Comparison of ENCODE assay signal across 7 cellular contexts in the genomic region with DNA sequence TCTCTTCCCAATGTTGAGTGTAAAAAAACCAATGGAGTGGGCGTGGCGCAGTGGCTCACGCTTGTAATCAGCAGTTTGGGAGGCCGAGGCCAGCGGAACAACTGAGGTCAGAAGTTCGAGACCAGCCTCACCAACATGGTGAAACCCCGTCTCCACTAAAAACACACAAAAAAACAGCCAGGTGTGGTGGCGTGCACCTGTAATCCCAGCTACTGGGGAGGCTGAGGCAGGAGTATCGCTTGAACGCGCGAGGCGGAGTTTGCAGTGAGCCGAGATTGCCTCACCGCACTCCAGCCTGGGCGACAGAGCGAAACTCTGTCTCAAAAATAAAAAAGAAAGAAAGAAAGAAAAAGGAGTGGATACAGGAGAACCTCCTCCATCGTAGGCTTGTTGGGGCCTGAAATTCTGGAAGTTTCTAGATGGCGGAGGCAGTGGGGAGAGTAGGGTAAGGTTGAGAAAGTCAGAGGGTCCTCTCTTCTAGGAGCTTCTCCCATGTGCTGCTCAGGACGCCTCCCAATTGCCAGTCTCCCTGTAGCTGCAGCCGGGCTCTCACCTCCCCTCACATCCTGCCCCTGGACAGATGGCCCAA. TPM values are rescaled to one million over a fixed set of nuclear protein-coding genes. Genes with fewer than 3 reads are reported as not detected.
DNase-seq lines count a peak whose midpoint lies in the region; ATAC-seq lines count a peak whose summit lies in the region.

No MANE protein-coding gene starts in this region.

- peaks cover 34% of the 10 kb centered on the region for H3K4me1 Mint-ChIP-seq in activated T-helper 1 cell treated with anti-CD3 and anti-CD28 coated beads, Interleukin-12 subunit alpha, Interleukin-12 subunit beta, Interleukin-2, Interleukin-4 antibody, amounts not matched to agents 30 ng/mL and 10 ng/mL and 1 ng/mL, durations not matched to agents 14 hours and 24 hours and 36 hours (ENCODE audit: low read depth)
- peaks cover 70% of the 10 kb centered on the region for H3K4me1 Mint-ChIP-seq in stimulated activated naive CD8-positive, alpha-beta T cell treated with anti-CD3 and anti-CD28 coated beads, Interleukin-15, amount 100 ng/mL, for 72 hours

- H3K4me1 ChIP-seq in HUES64 (ENCODE audit: insufficient read depth, low read length) (no peaks in the 10 kb centered on the region), iPS-18a (ENCODE audit: control insufficient read depth, low read depth, low read length) (peaks cover 6% of the 10 kb centered on the region)

- H3K36me3 ChIP-seq in HUES64 (ENCODE audit: insufficient read depth, low read length) (peaks cover 18% of the 10 kb centered on the region), iPS-18a (ENCODE audit: control insufficient read depth, low read depth, low read length) (peaks cover 9% of the 10 kb centered on the region)

- no peak for DNase-seq in activated T-helper 1 cell treated with anti-CD3 and anti-CD28 coated beads, Interleukin-12 subunit alpha, Interleukin-12 subunit beta, Interleukin-2, Interleukin-4 antibody, amounts not matched to agents 30 ng/mL and 10 ng/mL and 1 ng/mL, durations not matched to agents 14 hours and 24 hours and 36 hours (ENCODE audit: low spot score)
- no peak for DNase-seq in stimulated activated naive CD8-positive, alpha-beta T cell treated with anti-CD3 and anti-CD28 coated beads, Interleukin-15, amount 100 ng/mL, for 72 hours
- DNase-seq in Kasumi-1 (lab: John Stamatoyannopoulos, UW) (no peak), NCI-H526 (lab: John Stamatoyannopoulos, UW) (no peak)

- no peaks in the 10 kb centered on the region for H3K9me3 Mint-ChIP-seq in activated T-helper 1 cell treated with anti-CD3 and anti-CD28 coated beads, Interleukin-12 subunit alpha, Interleukin-12 subunit beta, Interleukin-2, Interleukin-4 antibody, amounts not matched to agents 30 ng/mL and 10 ng/mL and 1 ng/mL, durations not matched to agents 14 hours and 24 hours and 36 hours
- no peaks in the 10 kb centered on the region for H3K9me3 Mint-ChIP-seq in stimulated activated naive CD8-positive, alpha-beta T cell treated with anti-CD3 and anti-CD28 coated beads, Interleukin-15, amount 100 ng/mL, for 72 hours

- H3K9me3 ChIP-seq in HUES64 (ENCODE audit: insufficient read depth, low read depth, low read length) (no peaks in the 10 kb centered on the region), iPS-18a (ENCODE audit: control insufficient read depth, low read depth, low read length) (no peaks in the 10 kb centered on the region)

- H3K27ac Mint-ChIP-seq in activated T-helper 1 cell treated with anti-CD3 and anti-CD28 coated beads, Interleukin-12 subunit alpha, Interleukin-12 subunit beta, Interleukin-2, Interleukin-4 antibody, amounts not matched to agents 30 ng/mL and 10 ng/mL and 1 ng/mL, durations not matched to agents 14 hours and 24 hours and 36 hours: peak overlapping the region; percentile 88
- peak overlapping the region; percentile 90 to 98 for H3K27ac Mint-ChIP-seq in stimulated activated naive CD8-positive, alpha-beta T cell treated with anti-CD3 and anti-CD28 coated beads, Interleukin-15, amount 100 ng/mL, for 72 hours

- 87% methylated on average over 21 of the region's 21 CpGs for WGBS in HUES64

- ATAC-seq in stimulated activated naive CD8-positive, alpha-beta T cell treated with anti-CD3 and anti-CD28 coated beads, Interleukin-15, amount 100 ng/mL, for 72 hours: no peak
- no peak for ATAC-seq in GM19395 (IDR thresholded peaks at IDR 0.05; ENCODE audit: unreplicated experiment)

- no peaks in the 10 kb centered on the region for H3K27me3 Mint-ChIP-seq in activated T-helper 1 cell treated with anti-CD3 and anti-CD28 coated beads, Interleukin-12 subunit alpha, Interleukin-12 subunit beta, Interleukin-2, Interleukin-4 antibody, amounts not matched to agents 30 ng/mL and 10 ng/mL and 1 ng/mL, durations not matched to agents 14 hours and 24 hours and 36 hours (ENCODE audit: insufficient read depth)
- no peaks in the 10 kb centered on the region for H3K27me3 Mint-ChIP-seq in stimulated activated naive CD8-positive, alpha-beta T cell treated with anti-CD3 and anti-CD28 coated beads, Interleukin-15, amount 100 ng/mL, for 72 hours

- H3K4me3 ChIP-seq in HUES64 (ENCODE audit: low read length) (peak overlapping the region; percentile 84), iPS-18a (ENCODE audit: low read length) (peak overlapping the region; percentile 47)

- H3K27me3 ChIP-seq in HUES64 (ENCODE audit: insufficient read depth, low read length) (no peaks in the 10 kb centered on the region), iPS-18a (ENCODE audit: control insufficient read depth, insufficient read depth, low read length) (no peaks in the 10 kb centered on the region)

- intact Hi-C loops in activated T-helper 1 cell treated with anti-CD3 and anti-CD28 coated beads, Interleukin-12 subunit alpha, Interleukin-12 subunit beta, Interleukin-2, Interleukin-4 antibody, amounts not matched to agents 30 ng/mL and 10 ng/mL and 1 ng/mL, durations not matched to agents 14 hours and 24 hours and 36 hours (cut with micrococcal nuclease): loop anchor here (1.0 to 2.0 kb wide), 10 partner anchors 9 to 140 kb away; partner anchors contain the start of genes FBRS, PRR14, SRCAP and ZNF689

- H3K27ac ChIP-seq in HUES64 (ENCODE audit: low read depth, low read length) (peak overlapping the region; percentile 91; the same call in 1 of the 2 replicates), iPS-18a (ENCODE audit: low read length) (peak overlapping the region; percentile 88)

- H3K36me3 Mint-ChIP-seq in activated T-helper 1 cell treated with anti-CD3 and anti-CD28 coated beads, Interleukin-12 subunit alpha, Interleukin-12 subunit beta, Interleukin-2, Interleukin-4 antibody, amounts not matched to agents 30 ng/mL and 10 ng/mL and 1 ng/mL, durations not matched to agents 14 hours and 24 hours and 36 hours (ENCODE audit: low read depth): peaks cover 12% of the 10 kb centered on the region

- H3K4me3 Mint-ChIP-seq in activated T-helper 1 cell treated with anti-CD3 and anti-CD28 coated beads, Interleukin-12 subunit alpha, Interleukin-12 subunit beta, Interleukin-2, Interleukin-4 antibody, amounts not matched to agents 30 ng/mL and 10 ng/mL and 1 ng/mL, durations not matched to agents 14 hours and 24 hours and 36 hours: peak overlapping the region; percentile 90
- H3K4me3 Mint-ChIP-seq in stimulated activated naive CD8-positive, alpha-beta T cell treated with anti-CD3 and anti-CD28 coated beads, Interleukin-15, amount 100 ng/mL, for 72 hours: peak overlapping the region; percentile 88 to 92

- peak overlapping the region; percentile 70 for H3K9ac ChIP-seq in HUES64 (ENCODE audit: low read depth, low read length)
- H3K9ac ChIP-seq in iPS-18a (ENCODE audit: low read length): peak overlapping the region; percentile 63

RNA-seq across cellular contexts. Expression of gene ZNF764, which starts 0.7 kb away (rescaled TPM):
- 5.2 TPM for polyA plus RNA-seq in HUES64 (2013, experiment 1 of 2)
- polyA plus RNA-seq in HUES64 (2013, experiment 2 of 2): 6.0 TPM
- 17.9 and 21.2 TPM in 2 replicates for total RNA-seq in activated T-helper 1 cell treated with anti-CD3 and anti-CD28 coated beads, Interleukin-12 subunit alpha, Interleukin-12 subunit beta, Interleukin-2, Interleukin-4 antibody, amounts not matched to agents 30 ng/mL and 10 ng/mL and 1 ng/mL, durations not matched to agents 14 hours and 24 hours and 36 hours

RNA-seq across cellular contexts. Expression of gene ZNF688, which starts 12.6 kb away (rescaled TPM):
- polyA plus RNA-seq in HUES64 (2013, experiment 1 of 2): 3.8 TPM
- 3.7 TPM for polyA plus RNA-seq in HUES64 (2013, experiment 2 of 2)
- 7.4 and 9.4 TPM in 2 replicates for total RNA-seq in activated T-helper 1 cell treated with anti-CD3 and anti-CD28 coated beads, Interleukin-12 subunit alpha, Interleukin-12 subunit beta, Interleukin-2, Interleukin-4 antibody, amounts not matched to agents 30 ng/mL and 10 ng/mL and 1 ng/mL, durations not matched to agents 14 hours and 24 hours and 36 hours

RNA-seq across cellular contexts. Expression of gene ZNF747, which starts 24.2 kb away (rescaled TPM):
- 5.4 TPM for polyA plus RNA-seq in HUES64 (2013, experiment 1 of 2)
- polyA plus RNA-seq in HUES64 (2013, experiment 2 of 2): 5.5 TPM
- total RNA-seq in activated T-helper 1 cell treated with anti-CD3 and anti-CD28 coated beads, Interleukin-12 subunit alpha, Interleukin-12 subunit beta, Interleukin-2, Interleukin-4 antibody, amounts not matched to agents 30 ng/mL and 10 ng/mL and 1 ng/mL, durations not matched to agents 14 hours and 24 hours and 36 hours: 13.8 and 15.8 TPM in 2 replicates

RNA-seq across cellular contexts. Expression of gene ZNF785, which starts 26.6 kb away (rescaled TPM):
- 5.2 TPM for polyA plus RNA-seq in HUES64 (2013, experiment 1 of 2)
- 6.4 TPM for polyA plus RNA-seq in HUES64 (2013, experiment 2 of 2)
- total RNA-seq in activated T-helper 1 cell treated with anti-CD3 and anti-CD28 coated beads, Interleukin-12 subunit alpha, Interleukin-12 subunit beta, Interleukin-2, Interleukin-4 antibody, amounts not matched to agents 30 ng/mL and 10 ng/mL and 1 ng/mL, durations not matched to agents 14 hours and 24 hours and 36 hours: 19.2 and 21.5 TPM in 2 replicates

RNA-seq across cellular contexts. Expression of gene ZNF768, which starts 32.5 kb away (rescaled TPM):
- 23.1 TPM for polyA plus RNA-seq in HUES64 (2013, experiment 1 of 2)
- polyA plus RNA-seq in HUES64 (2013, experiment 2 of 2): 32.3 TPM
- 13.7 and 14.6 TPM in 2 replicates for total RNA-seq in activated T-helper 1 cell treated with anti-CD3 and anti-CD28 coated beads, Interleukin-12 subunit alpha, Interleukin-12 subunit beta, Interleukin-2, Interleukin-4 antibody, amounts not matched to agents 30 ng/mL and 10 ng/mL and 1 ng/mL, durations not matched to agents 14 hours and 24 hours and 36 hours
